In the genomic region with DNA sequence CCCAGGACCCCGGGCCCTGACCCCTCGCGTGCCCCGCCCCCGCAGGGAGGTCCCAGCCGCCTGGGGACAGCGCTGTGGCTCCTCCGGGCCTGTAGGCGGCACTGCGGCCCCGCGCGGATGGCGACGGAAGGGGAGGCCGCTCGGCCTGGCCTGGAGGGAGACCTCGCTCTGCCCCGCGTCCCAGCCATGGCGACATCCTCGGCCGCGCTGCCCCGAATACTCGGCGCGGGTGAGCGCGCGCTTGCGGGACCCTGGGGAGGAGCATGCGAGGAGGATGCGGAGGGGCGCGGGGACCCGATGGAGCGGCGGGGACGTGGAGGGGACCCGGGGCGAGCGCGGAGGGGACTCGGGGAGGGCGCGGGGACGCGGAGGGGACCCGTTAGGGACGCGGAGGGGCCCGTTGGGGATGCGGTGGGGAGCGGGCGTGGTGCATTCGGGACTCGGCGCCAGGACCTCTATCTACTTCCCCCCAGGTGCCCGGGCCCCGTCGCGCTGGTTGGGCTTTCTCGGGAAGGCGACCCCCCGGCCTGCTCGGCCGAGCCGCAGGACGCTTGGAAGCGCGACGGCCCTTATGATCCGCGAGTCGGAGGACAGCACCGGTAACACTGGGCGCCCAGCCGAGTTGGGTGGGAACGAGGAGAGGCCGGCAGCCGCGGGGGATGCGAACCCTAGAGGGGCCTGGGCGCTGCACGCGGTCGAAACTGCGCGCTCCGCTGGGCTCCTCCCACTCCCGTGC, we compare ENCODE assay signal across 1 cellular context.
TF ChIP-seq lines count a peak whose summit lies in the region.

Gene MRPS2 (plus strand): TSS at position 158 of the 736 bp plus-strand sequence. CDS start 29 bp downstream, at position 187.

TF ChIP-seq in HepG2, 621 proteins besides CTCF, POLR2A, EP300 and RAD21 (continued from another document and continues in another):
- TF ChIP-seq, protein P1, sequence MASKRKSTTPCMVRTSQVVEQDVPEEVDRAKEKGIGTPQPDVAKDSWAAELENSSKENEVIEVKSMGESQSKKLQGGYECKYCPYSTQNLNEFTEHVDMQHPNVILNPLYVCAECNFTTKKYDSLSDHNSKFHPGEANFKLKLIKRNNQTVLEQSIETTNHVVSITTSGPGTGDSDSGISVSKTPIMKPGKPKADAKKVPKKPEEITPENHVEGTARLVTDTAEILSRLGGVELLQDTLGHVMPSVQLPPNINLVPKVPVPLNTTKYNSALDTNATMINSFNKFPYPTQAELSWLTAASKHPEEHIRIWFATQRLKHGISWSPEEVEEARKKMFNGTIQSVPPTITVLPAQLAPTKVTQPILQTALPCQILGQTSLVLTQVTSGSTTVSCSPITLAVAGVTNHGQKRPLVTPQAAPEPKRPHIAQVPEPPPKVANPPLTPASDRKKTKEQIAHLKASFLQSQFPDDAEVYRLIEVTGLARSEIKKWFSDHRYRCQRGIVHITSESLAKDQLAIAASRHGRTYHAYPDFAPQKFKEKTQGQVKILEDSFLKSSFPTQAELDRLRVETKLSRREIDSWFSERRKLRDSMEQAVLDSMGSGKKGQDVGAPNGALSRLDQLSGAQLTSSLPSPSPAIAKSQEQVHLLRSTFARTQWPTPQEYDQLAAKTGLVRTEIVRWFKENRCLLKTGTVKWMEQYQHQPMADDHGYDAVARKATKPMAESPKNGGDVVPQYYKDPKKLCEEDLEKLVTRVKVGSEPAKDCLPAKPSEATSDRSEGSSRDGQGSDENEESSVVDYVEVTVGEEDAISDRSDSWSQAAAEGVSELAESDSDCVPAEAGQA (IDR thresholded peaks at IDR 0.05; ENCODE audit: low read depth), result 0 out of 2 replicates have a peak, but pooled peaks have one; percentile 50
- TF ChIP-seq, protein P1 (CRISPR knock-in tag; IDR thresholded peaks at IDR 0.05; ENCODE audit: borderline replicate concordance), result no peak
- TF ChIP-seq NFAT5 (CRISPR knock-in tag; IDR thresholded peaks at IDR 0.05) (no peak), CAMTA2 (CRISPR knock-in tag; IDR thresholded peaks at IDR 0.05; ENCODE audit: borderline replicate concordance) (peak; percentile 21; the same call in 1 of the 2 replicates), ZFX (CRISPR knock-in tag; IDR thresholded peaks at IDR 0.05; ENCODE audit: low read depth) (peak; percentile 100), CENPBD1 (CRISPR knock-in tag; IDR thresholded peaks at IDR 0.05; ENCODE audit: borderline replicate concordance, low read depth) (no peak), ZNF740 (CRISPR knock-in tag; IDR thresholded peaks at IDR 0.05) (0 out of 2 replicates have a peak, but pooled peaks have one; percentile 61), KAT2B (IDR thresholded peaks at IDR 0.05; ENCODE audit: borderline replicate concordance, low read depth, low read length) (no peak), ZNF484 (CRISPR knock-in tag; IDR thresholded peaks at IDR 0.05; ENCODE audit: borderline replicate concordance, low read depth) (no peak), THYN1 (CRISPR knock-in tag; IDR thresholded peaks at IDR 0.05; ENCODE audit: borderline replicate concordance, low read depth) (no peak), MNT (IDR thresholded peaks at IDR 0.05) (no peak), NFIB (CRISPR knock-in tag; IDR thresholded peaks at IDR 0.05; ENCODE audit: borderline replicate concordance) (no peak), MTERF4 (CRISPR knock-in tag; IDR thresholded peaks at IDR 0.05) (peak; percentile 64), ARHGAP35 (CRISPR knock-in tag; IDR thresholded peaks at IDR 0.05; ENCODE audit: borderline replicate concordance) (peak; percentile 56; the same call in 1 of the 2 replicates), ZNF816 (CRISPR knock-in tag; IDR thresholded peaks at IDR 0.05; ENCODE audit: borderline replicate concordance) (peak; percentile 76; the same call in 1 of the 2 replicates), TAF1 (CRISPR knock-in tag; IDR thresholded peaks at IDR 0.05) (peak; percentile 96), HMGXB4 (CRISPR knock-in tag; IDR thresholded peaks at IDR 0.05; ENCODE audit: borderline replicate concordance in 1 of 2, low read depth in 1 of 2) (peak; percentile 99 to 100), MTF2 (CRISPR knock-in tag; IDR thresholded peaks at IDR 0.05; ENCODE audit: borderline replicate concordance) (no peak; the same call in 1 of the 2 replicates), ZBTB37 (CRISPR knock-in tag; IDR thresholded peaks at IDR 0.05) (no peak), LCORL (IDR thresholded peaks at IDR 0.05) (no peak), LCORL (CRISPR knock-in tag; IDR thresholded peaks at IDR 0.05) (peak; percentile 75)
- TF ChIP-seq, protein P2, sequence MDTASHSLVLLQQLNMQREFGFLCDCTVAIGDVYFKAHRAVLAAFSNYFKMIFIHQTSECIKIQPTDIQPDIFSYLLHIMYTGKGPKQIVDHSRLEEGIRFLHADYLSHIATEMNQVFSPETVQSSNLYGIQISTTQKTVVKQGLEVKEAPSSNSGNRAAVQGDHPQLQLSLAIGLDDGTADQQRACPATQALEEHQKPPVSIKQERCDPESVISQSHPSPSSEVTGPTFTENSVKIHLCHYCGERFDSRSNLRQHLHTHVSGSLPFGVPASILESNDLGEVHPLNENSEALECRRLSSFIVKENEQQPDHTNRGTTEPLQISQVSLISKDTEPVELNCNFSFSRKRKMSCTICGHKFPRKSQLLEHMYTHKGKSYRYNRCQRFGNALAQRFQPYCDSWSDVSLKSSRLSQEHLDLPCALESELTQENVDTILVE (CRISPR knock-in tag; IDR thresholded peaks at IDR 0.05), result peak; percentile 23; the same call in 1 of the 2 replicates
- TF ChIP-seq, protein P3, sequence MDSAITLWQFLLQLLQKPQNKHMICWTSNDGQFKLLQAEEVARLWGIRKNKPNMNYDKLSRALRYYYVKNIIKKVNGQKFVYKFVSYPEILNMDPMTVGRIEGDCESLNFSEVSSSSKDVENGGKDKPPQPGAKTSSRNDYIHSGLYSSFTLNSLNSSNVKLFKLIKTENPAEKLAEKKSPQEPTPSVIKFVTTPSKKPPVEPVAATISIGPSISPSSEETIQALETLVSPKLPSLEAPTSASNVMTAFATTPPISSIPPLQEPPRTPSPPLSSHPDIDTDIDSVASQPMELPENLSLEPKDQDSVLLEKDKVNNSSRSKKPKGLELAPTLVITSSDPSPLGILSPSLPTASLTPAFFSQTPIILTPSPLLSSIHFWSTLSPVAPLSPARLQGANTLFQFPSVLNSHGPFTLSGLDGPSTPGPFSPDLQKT (CRISPR knock-in tag; IDR thresholded peaks at IDR 0.05; ENCODE audit: borderline replicate concordance), result no peak
